ENCODE assay signal across 1 cellular context in the genomic region with DNA sequence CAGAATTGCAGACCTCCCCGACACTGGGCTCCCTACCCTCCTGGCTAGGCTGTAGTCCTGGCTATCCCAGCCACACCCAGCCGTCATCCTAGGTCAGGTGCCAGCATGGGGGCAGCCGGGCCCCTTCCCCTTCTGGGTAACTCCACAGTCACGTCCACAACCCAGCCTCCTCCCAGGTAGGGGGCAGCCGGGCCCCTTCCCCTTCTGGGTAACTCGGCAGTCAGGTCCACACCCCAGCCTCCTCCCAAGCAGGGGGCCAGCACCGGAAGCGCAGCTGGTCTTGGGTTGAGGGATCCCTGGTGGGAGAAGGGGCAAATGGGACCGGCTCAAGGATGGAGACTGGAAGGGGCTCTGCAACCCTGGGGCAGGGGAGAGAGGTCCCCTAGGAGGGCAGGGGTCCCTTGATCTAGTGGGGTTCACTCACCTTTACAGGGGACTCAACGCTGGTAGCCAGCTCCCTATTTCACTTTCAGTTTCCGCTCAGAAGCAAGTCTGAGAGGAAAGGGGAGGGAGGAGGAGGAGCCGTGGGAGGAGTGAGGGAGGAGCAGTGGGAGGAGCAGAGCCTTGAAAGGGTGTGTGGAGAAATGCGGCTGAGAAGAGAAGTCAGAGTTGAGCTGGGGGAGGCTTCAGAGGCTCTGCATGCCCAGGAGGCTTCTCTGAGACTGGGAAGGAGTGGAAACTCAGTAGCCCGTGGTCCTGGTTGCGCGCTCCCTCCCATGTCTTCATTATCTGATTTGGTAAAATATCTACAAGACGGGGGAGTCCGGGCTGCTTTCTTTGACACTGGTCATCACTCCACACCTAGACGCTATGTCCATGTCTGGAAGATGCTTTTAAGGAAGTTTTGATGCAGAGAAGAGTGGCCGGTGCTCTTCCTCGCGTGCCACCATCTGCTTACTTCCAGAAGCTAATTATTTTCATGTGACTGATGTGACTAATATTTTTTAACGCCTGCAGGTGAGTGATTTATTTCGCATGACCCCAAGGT.
TF ChIP-seq lines count a peak whose summit lies in the region.

TRIM21 (minus strand) TSS at position 494 of the 988 bp plus-strand sequence. CDS start 3,293 bp downstream, outside the sequence.

TF ChIP-seq in HepG2, 621 proteins besides CTCF, POLR2A, EP300 and RAD21 (continued from another document and continues in another):
- TF ChIP-seq, protein P1, sequence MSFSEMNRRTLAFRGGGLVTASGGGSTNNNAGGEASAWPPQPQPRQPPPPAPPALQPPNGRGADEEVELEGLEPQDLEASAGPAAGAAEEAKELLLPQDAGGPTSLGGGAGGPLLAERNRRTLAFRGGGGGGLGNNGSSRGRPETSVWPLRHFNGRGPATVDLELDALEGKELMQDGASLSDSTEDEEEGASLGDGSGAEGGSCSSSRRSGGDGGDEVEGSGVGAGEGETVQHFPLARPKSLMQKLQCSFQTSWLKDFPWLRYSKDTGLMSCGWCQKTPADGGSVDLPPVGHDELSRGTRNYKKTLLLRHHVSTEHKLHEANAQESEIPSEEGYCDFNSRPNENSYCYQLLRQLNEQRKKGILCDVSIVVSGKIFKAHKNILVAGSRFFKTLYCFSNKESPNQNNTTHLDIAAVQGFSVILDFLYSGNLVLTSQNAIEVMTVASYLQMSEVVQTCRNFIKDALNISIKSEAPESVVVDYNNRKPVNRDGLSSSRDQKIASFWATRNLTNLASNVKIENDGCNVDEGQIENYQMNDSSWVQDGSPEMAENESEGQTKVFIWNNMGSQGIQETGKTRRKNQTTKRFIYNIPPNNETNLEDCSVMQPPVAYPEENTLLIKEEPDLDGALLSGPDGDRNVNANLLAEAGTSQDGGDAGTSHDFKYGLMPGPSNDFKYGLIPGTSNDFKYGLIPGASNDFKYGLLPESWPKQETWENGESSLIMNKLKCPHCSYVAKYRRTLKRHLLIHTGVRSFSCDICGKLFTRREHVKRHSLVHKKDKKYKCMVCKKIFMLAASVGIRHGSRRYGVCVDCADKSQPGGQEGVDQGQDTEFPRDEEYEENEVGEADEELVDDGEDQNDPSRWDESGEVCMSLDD (CRISPR knock-in tag; IDR thresholded peaks at IDR 0.05; ENCODE audit: borderline replicate concordance) = no peak
- TF ChIP-seq BRF2 (CRISPR knock-in tag; IDR thresholded peaks at IDR 0.05) (no peak), PHF20 (CRISPR knock-in tag; IDR thresholded peaks at IDR 0.05) (peak; percentile 25; the same call in 1 of the 2 replicates), MTA1 (CRISPR knock-in tag; IDR thresholded peaks at IDR 0.05; ENCODE audit: borderline replicate concordance) (peak; percentile 42; the same call in 1 of the 2 replicates), ZNF564 (CRISPR knock-in tag; IDR thresholded peaks at IDR 0.05) (no peak), ZBTB7A (CRISPR knock-in tag; IDR thresholded peaks at IDR 0.05) (no peak), ZNF143 (CRISPR knock-in tag; IDR thresholded peaks at IDR 0.05) (no peak), MYC (CRISPR knock-in tag; IDR thresholded peaks at IDR 0.05; ENCODE audit: borderline replicate concordance) (0 out of 2 replicates have a peak, but pooled peaks have one; percentile 27), MAFK (conservative IDR thresholded peaks at IDR 0.05 in 1 of 2, IDR thresholded peaks at IDR 0.05 in 1 of 2; ENCODE audit: low read length in 2 of 2) (no peak), CSRNP1 (CRISPR knock-in tag; IDR thresholded peaks at IDR 0.05) (no peak), ZNF275 (CRISPR knock-in tag; IDR thresholded peaks at IDR 0.05; ENCODE audit: borderline replicate concordance) (0 out of 2 replicates have a peak, but pooled peaks have one; percentile 51), GMEB1 (CRISPR knock-in tag; IDR thresholded peaks at IDR 0.05; ENCODE audit: borderline replicate concordance) (no peak), ZHX1 (CRISPR knock-in tag; IDR thresholded peaks at IDR 0.05; ENCODE audit: low read depth) (no peak), ZNF276 (CRISPR knock-in tag; IDR thresholded peaks at IDR 0.05; ENCODE audit: low read depth) (0 out of 2 replicates have a peak, but pooled peaks have one; percentile 22), ZMYM3 (CRISPR knock-in tag; IDR thresholded peaks at IDR 0.05) (no peak), HOXA7 (CRISPR knock-in tag; IDR thresholded peaks at IDR 0.05) (no peak), MAZ (IDR thresholded peaks at IDR 0.05; ENCODE audit: borderline replicate concordance, low read depth, low read length) (no peak), MAZ (CRISPR knock-in tag; IDR thresholded peaks at IDR 0.05; ENCODE audit: low read depth) (peak; percentile 68; the same call in 1 of the 2 replicates), THAP9 (CRISPR knock-in tag; IDR thresholded peaks at IDR 0.05; ENCODE audit: borderline replicate concordance) (peak; percentile 47; the same call in 1 of the 2 replicates), ZC3H4 (CRISPR knock-in tag; IDR thresholded peaks at IDR 0.05; ENCODE audit: borderline replicate concordance) (no peak), SKI (IDR thresholded peaks at IDR 0.05; ENCODE audit: partially characterized antibody) (no peak), U2AF1 (optimal IDR thresholded peaks at IDR 0.05; ENCODE audit: low read depth, low read length) (no peak), ZNF569 (CRISPR knock-in tag; IDR thresholded peaks at IDR 0.05; ENCODE audit: borderline replicate concordance) (no peak), ZNF556 (CRISPR knock-in tag; IDR thresholded peaks at IDR 0.05; ENCODE audit: borderline replicate concordance) (no peak), TBX2 (CRISPR knock-in tag; IDR thresholded peaks at IDR 0.05; ENCODE audit: borderline replicate concordance) (peak; percentile 50; the same call in 1 of the 2 replicates), ZNF589 (CRISPR knock-in tag; conservative IDR thresholded peaks at IDR 0.05) (no peak), U2AF2 (IDR thresholded peaks at IDR 0.05; ENCODE audit: low read depth, low read length) (no peak), GATA4 (IDR thresholded peaks at IDR 0.05; ENCODE audit: borderline replicate concordance, low read depth) (no peak), IRF2 (CRISPR knock-in tag; IDR thresholded peaks at IDR 0.05) (peak; percentile 92), ZNF263 (CRISPR knock-in tag; IDR thresholded peaks at IDR 0.05) (peak; percentile 99), FOXJ3 (CRISPR knock-in tag; IDR thresholded peaks at IDR 0.05; ENCODE audit: borderline replicate concordance) (no peak), POLR2G (IDR thresholded peaks at IDR 0.05; ENCODE audit: low read depth, low read length) (peak; percentile 67), KAT2B (IDR thresholded peaks at IDR 0.05; ENCODE audit: borderline replicate concordance, low read depth, low read length) (no peak), GATAD1 (CRISPR knock-in tag; IDR thresholded peaks at IDR 0.05) (no peak), NFE2 (CRISPR knock-in tag; IDR thresholded peaks at IDR 0.05) (no peak), SP2 (CRISPR knock-in tag; IDR thresholded peaks at IDR 0.05) (no peak), CBX2 (IDR thresholded peaks at IDR 0.05; ENCODE audit: low read depth, low read length) (no peak), CBX2 (CRISPR knock-in tag; IDR thresholded peaks at IDR 0.05; ENCODE audit: low read depth) (no peak)
- TF ChIP-seq, protein P2, sequence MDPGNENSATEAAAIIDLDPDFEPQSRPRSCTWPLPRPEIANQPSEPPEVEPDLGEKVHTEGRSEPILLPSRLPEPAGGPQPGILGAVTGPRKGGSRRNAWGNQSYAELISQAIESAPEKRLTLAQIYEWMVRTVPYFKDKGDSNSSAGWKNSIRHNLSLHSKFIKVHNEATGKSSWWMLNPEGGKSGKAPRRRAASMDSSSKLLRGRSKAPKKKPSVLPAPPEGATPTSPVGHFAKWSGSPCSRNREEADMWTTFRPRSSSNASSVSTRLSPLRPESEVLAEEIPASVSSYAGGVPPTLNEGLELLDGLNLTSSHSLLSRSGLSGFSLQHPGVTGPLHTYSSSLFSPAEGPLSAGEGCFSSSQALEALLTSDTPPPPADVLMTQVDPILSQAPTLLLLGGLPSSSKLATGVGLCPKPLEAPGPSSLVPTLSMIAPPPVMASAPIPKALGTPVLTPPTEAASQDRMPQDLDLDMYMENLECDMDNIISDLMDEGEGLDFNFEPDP (CRISPR knock-in tag; conservative IDR thresholded peaks at IDR 0.05) = no peak
